Comparison of ENCODE assay signal across 12 cellular contexts in the genomic region with DNA sequence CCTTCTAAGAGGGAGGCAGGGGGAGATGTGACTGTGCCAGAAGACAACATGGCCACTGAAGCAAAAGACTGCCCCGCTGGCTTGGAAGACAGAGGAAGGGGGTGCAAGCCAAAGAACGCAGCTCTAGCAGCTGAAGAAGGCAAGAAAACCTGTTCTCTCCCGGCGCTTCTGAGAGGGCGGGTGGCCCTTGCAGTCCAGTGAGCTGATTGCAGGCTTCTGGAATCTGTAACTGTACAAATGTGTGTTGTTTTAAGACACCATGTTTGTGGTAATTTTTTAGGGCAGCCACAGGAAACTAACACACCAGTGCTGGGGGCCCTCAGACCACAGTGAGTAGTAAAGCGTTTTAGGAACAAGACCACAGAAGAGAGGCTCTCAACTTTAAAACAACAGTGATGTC. TPM values are rescaled to one million over a fixed set of nuclear protein-coding genes. Genes with fewer than 3 reads are reported as not detected.
A peak's percentile ranks its signal among the peaks of the same experiment; 100 is the strongest.
DNase-seq lines count a peak whose midpoint lies in the region; ATAC-seq, FAIRE-seq and TF ChIP-seq lines count a peak whose summit lies in the region.
"Had no signal": no experiment of that assay in that cellular context is flagged by ENCODE, and none has a peak within 500 bp of the region (broad histone marks: within the 10 kb centered on the region; RNA-seq: fewer than 3 reads in every experiment).

No MANE protein-coding gene starts in this region.

- RAD21 ChIA-PET in GM12878 (lab: Charles Lee; ENCODE audit: unreplicated experiment): interaction anchor here (1.8 to 2.9 kb wide), 4 partner anchors 24 to 86 kb away, joined by 6 to 14 read pairs (median 14); no protein-coding TSS in a partner anchor

- no peak for TF ChIP-seq POLR2A in GM12878 (IDR thresholded peaks at IDR 0.05; ENCODE audit: low read depth, low read length)

- H3K9ac ChIP-seq in GM12878 (ENCODE audit: control insufficient read depth, insufficient read depth, low read length): 0 out of 2 replicates have a peak overlapping the region, but pooled peaks have one; percentile 3
- H3K9ac ChIP-seq in parathyroid adenoma: no peak overlapping the region

- no TSS peak for BruUV-seq in GM12878 (replicated peaks; lab: Mats Ljungman, UMichigan)

- TF ChIP-seq CTCF in GM12878 (IDR thresholded peaks at IDR 0.05 in 2 of 3, conservative IDR thresholded peaks at IDR 0.05 in 1 of 3; ENCODE audit: control insufficient read depth in 2 of 3, extremely low read depth in 1 of 3, insufficient read depth in 1 of 3, low read depth in 3 of 3, low read length in 3 of 3) (no peak), parathyroid adenoma (IDR thresholded peaks at IDR 0.05) (no peak), BE2C (IDR thresholded peaks at IDR 0.05; ENCODE audit: low read depth, low read length) (no peak)

- H2AFZ ChIP-seq in GM12878 (ENCODE audit: control insufficient read depth, low read depth, low read length) (no peak overlapping the region), parathyroid adenoma (no peak overlapping the region)

- peak; percentile 40 for DNase-seq in EL
- DNase-seq in KG1 (lab: John Stamatoyannopoulos, UW): peak; percentile 39
- DNase-seq in GM12878 (ENCODE audit: low read depth, low spot score): no peak
- no peak for DNase-seq in midbrain (lab: John Stamatoyannopoulos, UW)
- no peak for DNase-seq in posterior vena cava (ENCODE audit: low spot score)
- no peak for DNase-seq in BE2C
- no peak for DNase-seq in cerebellar cortex (ENCODE audit: low spot score)
- DNase-seq: NCI-H524; stimulated activated CD4-positive, alpha-beta T cell treated with anti-CD3 and anti-CD28 coated beads, Interleukin-12 subunit alpha, Interleukin-12 subunit beta, amount 100 ng/mL, for 4 hours had no signal

- FAIRE-seq in GM12878 (lab: Jason Lieb, UNC): no peak
- FAIRE-seq: colon, urothelium cell line had no signal

- H3K36me3 ChIP-seq in GM12878 (ENCODE audit: control insufficient read depth in 2 of 2, insufficient read depth in 2 of 2, low read length in 1 of 2) (peaks cover 4 to 15% of the 10 kb centered on the region in 2 experiments; a peak in 3 of 4 replicates), parathyroid adenoma (ENCODE audit: control insufficient read depth, insufficient read depth, low read length) (no peaks in the 10 kb centered on the region), BE2C (peaks cover 11% of the 10 kb centered on the region)

- H3K79me2 ChIP-seq in GM12878 (ENCODE audit: control insufficient read depth, insufficient read depth, low read length) (no peaks in the 10 kb centered on the region), parathyroid adenoma (no peaks in the 10 kb centered on the region)

- intact Hi-C loops in GM12878 (cut with micrococcal nuclease; ENCODE audit: unreplicated experiment) (loop anchor here (5.0 to 10.0 kb wide), 2 partner anchors 102 to 224 kb away; no protein-coding TSS in a partner anchor), posterior vena cava (cut with DNase I) (no loop called here)

- H3K27me3 ChIP-seq in GM12878 (replicated peaks in 1 of 2; ENCODE audit: control insufficient read depth in 2 of 2, insufficient read depth in 2 of 2, low read length in 1 of 2) (no peaks in the 10 kb centered on the region), parathyroid adenoma (ENCODE audit: control insufficient read depth, insufficient read depth, low read length) (no peaks in the 10 kb centered on the region), BE2C (no peaks in the 10 kb centered on the region)

- H3K9me3 ChIP-seq in GM12878 (replicated peaks; ENCODE audit: control insufficient read depth, insufficient read depth, low read length) (no peaks in the 10 kb centered on the region), parathyroid adenoma (ENCODE audit: control insufficient read depth, low read length) (no peaks in the 10 kb centered on the region), BE2C (no peaks in the 10 kb centered on the region)

- SMC1A ChIA-PET in GM12878 (lab: Charles Lee; ENCODE audit: uncharacterized antibody, unreplicated experiment): interaction anchor here (0.7 to 4.7 kb wide), 6 partner anchors 12 to 219 kb away, joined by 3 to 25 read pairs (median 14); no protein-coding TSS in a partner anchor

- CTCF ChIA-PET in GM12878 (lab: Yijun Ruan, JAX): interaction anchor here (0.6 to 5.0 kb wide), 11 partner anchors 12 to 220 kb away, joined by 3 to 51 read pairs (median 8); no protein-coding TSS in a partner anchor

- WGBS in GM12878 (ENCODE audit: insufficient coverage, insufficient replicate concordance, low lambda C conversion rate, missing lambda C conversion rate): 36% methylated on average over 6 of the region's 6 CpGs

- H3K4me3 ChIP-seq in GM12878 (peak overlapping the region; percentile 24; the same call in 1 of the 2 replicates), parathyroid adenoma (ENCODE audit: low read depth, low read length) (no peak overlapping the region), BE2C (ENCODE audit: low read depth, low read length) (no peak overlapping the region)

- peak overlapping the region; percentile 11 for H3K4me2 ChIP-seq in GM12878 (ENCODE audit: control insufficient read depth, insufficient read depth)
- no peak overlapping the region for H3K4me2 ChIP-seq in parathyroid adenoma (ENCODE audit: low read length)

- TF ChIP-seq EP300 in GM12878 (IDR thresholded peaks at IDR 0.05; ENCODE audit: borderline replicate concordance in 1 of 2, control insufficient read depth in 1 of 2, low read depth in 2 of 2, low read length in 2 of 2): no peak

- H3K4me1 ChIP-seq in GM12878 (ENCODE audit: control insufficient read depth, insufficient read depth, low read length) (peaks cover 15% of the 10 kb centered on the region), parathyroid adenoma (peaks cover 6% of the 10 kb centered on the region), BE2C (no peaks in the 10 kb centered on the region)

- POLR2A ChIA-PET in GM12878 (lab: Charles Lee): interaction anchor here (0.7 to 2.1 kb wide), 5 partner anchors 11 to 31 kb away, joined by 3 to 8 read pairs (median 3); no protein-coding TSS in a partner anchor

- no peak for TF ChIP-seq RAD21 in GM12878 (IDR thresholded peaks at IDR 0.05; ENCODE audit: insufficient read depth, low read depth, low read length)

- H3K27ac ChIP-seq in GM12878 (ENCODE audit: control insufficient read depth, insufficient read depth) (0 out of 2 replicates have a peak overlapping the region, but pooled peaks have one; percentile 20), parathyroid adenoma (peak overlapping the region; percentile 15)

- no peaks in the 10 kb centered on the region for H4K20me1 ChIP-seq in GM12878 (ENCODE audit: control insufficient read depth, insufficient read depth)

- peak; percentile 14 for ATAC-seq in GM12878

- in situ Hi-C loops in GM12878 (cut with MboI): no loop called here

TF ChIP-seq in GM12878, 131 proteins besides CTCF, POLR2A, EP300 and RAD21 (continues in another document):
- TF ChIP-seq POU2F2 (IDR thresholded peaks at IDR 0.05; ENCODE audit: borderline replicate concordance, low read depth, low read length) (0 out of 3 replicates have a peak, but pooled peaks have one; percentile 5), RUNX3 (IDR thresholded peaks at IDR 0.05; ENCODE audit: low read length) (peak; percentile 90), SPI1 (IDR thresholded peaks at IDR 0.05; ENCODE audit: borderline replicate concordance, insufficient read depth, low read depth, low read length) (no peak)
- TF ChIP-seq, protein P1, sequence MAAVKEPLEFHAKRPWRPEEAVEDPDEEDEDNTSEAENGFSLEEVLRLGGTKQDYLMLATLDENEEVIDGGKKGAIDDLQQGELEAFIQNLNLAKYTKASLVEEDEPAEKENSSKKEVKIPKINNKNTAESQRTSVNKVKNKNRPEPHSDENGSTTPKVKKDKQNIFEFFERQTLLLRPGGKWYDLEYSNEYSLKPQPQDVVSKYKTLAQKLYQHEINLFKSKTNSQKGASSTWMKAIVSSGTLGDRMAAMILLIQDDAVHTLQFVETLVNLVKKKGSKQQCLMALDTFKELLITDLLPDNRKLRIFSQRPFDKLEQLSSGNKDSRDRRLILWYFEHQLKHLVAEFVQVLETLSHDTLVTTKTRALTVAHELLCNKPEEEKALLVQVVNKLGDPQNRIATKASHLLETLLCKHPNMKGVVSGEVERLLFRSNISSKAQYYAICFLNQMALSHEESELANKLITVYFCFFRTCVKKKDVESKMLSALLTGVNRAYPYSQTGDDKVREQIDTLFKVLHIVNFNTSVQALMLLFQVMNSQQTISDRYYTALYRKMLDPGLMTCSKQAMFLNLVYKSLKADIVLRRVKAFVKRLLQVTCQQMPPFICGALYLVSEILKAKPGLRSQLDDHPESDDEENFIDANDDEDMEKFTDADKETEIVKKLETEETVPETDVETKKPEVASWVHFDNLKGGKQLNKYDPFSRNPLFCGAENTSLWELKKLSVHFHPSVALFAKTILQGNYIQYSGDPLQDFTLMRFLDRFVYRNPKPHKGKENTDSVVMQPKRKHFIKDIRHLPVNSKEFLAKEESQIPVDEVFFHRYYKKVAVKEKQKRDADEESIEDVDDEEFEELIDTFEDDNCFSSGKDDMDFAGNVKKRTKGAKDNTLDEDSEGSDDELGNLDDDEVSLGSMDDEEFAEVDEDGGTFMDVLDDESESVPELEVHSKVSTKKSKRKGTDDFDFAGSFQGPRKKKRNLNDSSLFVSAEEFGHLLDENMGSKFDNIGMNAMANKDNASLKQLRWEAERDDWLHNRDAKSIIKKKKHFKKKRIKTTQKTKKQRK (IDR thresholded peaks at IDR 0.05; ENCODE audit: low read depth, low read length): no peak

RNA-seq across cellular contexts. Expression of a gene that starts 47.0 kb away (rescaled TPM):
- total RNA-seq in GM12878 (2013; cell fraction: nucleolus; rRNA removed): 420 and 469 TPM in 2 replicates
- 73.1 and 98.0 TPM in 2 replicates for total RNA-seq in GM12878 (2014; rRNA removed)
- 67.7 and 79.7 TPM in 2 replicates for total RNA-seq in GM12878 (2014; rRNA removed; fragmentation: Illumina TruSeq; extraction: Trizol)
- 67.6 and 79.0 TPM in 2 replicates for total RNA-seq in GM12878 (2021)
- polyA plus RNA-seq in GM12878 (2011; ENCODE audit: low read depth): 42.7 TPM
- 198 and 326 TPM in 2 replicates for polyA plus RNA-seq in GM12878 (2011; rRNA removed)
- 40.3 and 44.4 TPM in 2 replicates for polyA plus RNA-seq in GM12878 (2011; cell fraction: cytosol; rRNA removed)
- polyA plus RNA-seq in GM12878 (2011; cell fraction: nucleus; rRNA removed): 274 and 367 TPM in 2 replicates
- 59.8 and 83.3 TPM in 2 replicates for polyA plus RNA-seq in GM12878 (2012)
- polyA plus RNA-seq in GM12878 (2014; fragmentation: Illumina TruSeq; extraction: Trizol): 96.3 and 157 TPM in 2 replicates
- 10 to 100 TPM; 61.1 to 62.7 TPM for polyA plus RNA-seq in GM12878 (2014; fragmentation: Nextera tagmentation; extraction: Ambion mirVana)
- polyA plus RNA-seq in GM12878 (2014; rRNA removed): 55.5 and 85.8 TPM in 2 replicates
- 10 to 100 TPM; 83.9 to 88.2 TPM for polyA plus RNA-seq in GM12878 (2016; fragmentation: Nextera tagmentation; extraction: Ambion mirVana)
- 45.0 and 60.1 TPM in 2 replicates for polyA minus RNA-seq in GM12878 (2011; rRNA and poly(A)+ RNA removed)
- 30.5 and 41.0 TPM in 2 replicates for polyA minus RNA-seq in GM12878 (2011; cell fraction: cytosol; rRNA and poly(A)+ RNA removed)
- 85.2 and 95.7 TPM in 2 replicates for polyA minus RNA-seq in GM12878 (2011; cell fraction: nucleus; rRNA and poly(A)+ RNA removed)
- total RNA-seq in posterior vena cava: 100 to 1,000 TPM; 129 to 165 TPM
- polyA plus RNA-seq in BE2C (2012; ENCODE audit: insufficient read depth, insufficient read length, low read depth): 62.2 TPM

Comparison
In these comparisons a context has a peak if more than half of its experiments do, and no peak if none do; other contexts are left out.
1. DNase-seq: peak in EL (single experiment) and KG1 (single experiment); none in GM12878 (single experiment), midbrain (single experiment), posterior vena cava (single experiment), BE2C (single experiment) and cerebellar cortex (single experiment).